Comparison of ENCODE assay signal across 8 cellular contexts in the genomic region with DNA sequence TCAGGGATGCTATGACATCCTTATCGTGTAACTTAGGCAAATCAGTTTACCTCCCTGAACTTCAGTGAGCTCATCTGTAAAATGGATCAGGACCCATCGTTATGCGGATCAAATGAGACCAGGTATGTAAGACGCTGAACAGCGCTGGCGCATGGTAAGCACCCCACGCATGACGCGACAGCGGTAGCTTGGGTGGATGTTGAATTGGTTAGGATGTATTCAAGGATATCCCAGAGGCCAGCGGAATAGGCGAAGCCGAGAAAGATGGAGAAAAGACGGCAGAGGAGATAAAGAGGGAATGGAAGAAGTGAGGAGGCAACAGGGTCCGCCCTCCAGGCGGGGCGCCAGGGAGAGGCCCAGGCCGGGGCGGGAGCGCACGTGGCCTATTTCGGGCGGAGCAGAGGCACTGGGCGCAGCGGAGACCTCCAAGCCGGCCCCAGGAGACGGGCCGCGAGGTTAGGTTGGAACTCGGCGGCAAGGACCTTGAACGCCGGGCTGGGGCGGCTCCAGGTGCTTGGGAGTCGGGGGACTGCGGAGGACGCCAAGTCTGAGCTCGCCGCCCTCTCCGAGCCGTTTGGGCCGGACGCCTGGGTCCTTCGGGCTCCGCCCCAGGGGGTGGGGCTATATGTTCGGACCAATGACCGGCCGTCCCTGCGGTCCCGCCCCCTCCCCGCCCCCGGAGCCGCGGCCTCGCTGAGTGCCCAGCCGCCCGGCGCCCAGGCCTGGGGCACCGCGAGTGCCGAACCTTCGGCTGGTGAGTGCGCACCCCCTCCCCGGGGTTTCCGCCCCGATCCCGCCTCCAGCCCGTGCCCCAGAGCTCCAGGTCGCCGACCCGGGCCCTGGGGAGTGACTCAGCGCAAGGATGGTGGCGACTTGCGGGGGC. TPM values are rescaled to one million over a fixed set of nuclear protein-coding genes. Genes with fewer than 3 reads are reported as not detected.
DNase-seq lines count a peak whose midpoint lies in the region; ATAC-seq and TF ChIP-seq lines count a peak whose summit lies in the region.

A gene (plus strand): TSS at position 696 of the 883 bp plus-strand sequence. CDS start 448 bp downstream, outside the sequence.

- no peak for TF ChIP-seq CTCF in activated CD8-positive, alpha-beta T cell treated with anti-CD3 and anti-CD28 coated beads for 36 hours (IDR thresholded peaks at IDR 0.05)

- DNase-seq in C1 segment of cervical spinal cord (lab: John Stamatoyannopoulos, UW) (peak in 13 of 14 donors; percentile 44 to 93 (median 87)), NCI-H748 treated with DMSO at 0.1 percent for 48 hours (lab: John Stamatoyannopoulos, UW) (peak; percentile 32), lung microvascular endothelial cell (ENCODE audit: low read depth in 2 of 2) (peak; percentile 82 to 90)
- DNase-seq in activated CD8-positive, alpha-beta T cell treated with anti-CD3 and anti-CD28 coated beads for 36 hours, result peak; percentile 95
- peak; percentile 78 to 96 (median 79) for DNase-seq in stimulated activated CD4-positive, alpha-beta T cell treated with anti-CD3 and anti-CD28 coated beads, TNF-alpha, amount 100 ng/mL, for 4 hours (ENCODE audit: low read depth in 3 of 3)

- H3K27ac Mint-ChIP-seq in activated CD8-positive, alpha-beta T cell treated with anti-CD3 and anti-CD28 coated beads for 36 hours, result peak within 1 kb of the TSS; percentile 98

- no peaks in the 10 kb centered on the region for H3K27me3 ChIP-seq in ectodermal cell (ENCODE audit: control insufficient read depth, insufficient read depth, low read length, poor library complexity, severe bottlenecking)

- H3K27me3 Mint-ChIP-seq in activated CD8-positive, alpha-beta T cell treated with anti-CD3 and anti-CD28 coated beads for 36 hours, result no peaks in the 10 kb centered on the region

- H3K4me1 Mint-ChIP-seq in activated CD8-positive, alpha-beta T cell treated with anti-CD3 and anti-CD28 coated beads for 36 hours (ENCODE audit: low read depth), result peaks cover 27% of the 10 kb centered on the region

- CTCF ChIA-PET in activated CD8-positive, alpha-beta T cell treated with anti-CD3 and anti-CD28 coated beads for 36 hours (lab: Charles Lee), result interaction anchor here (0.6 to 5.0 kb wide), 14 partner anchors 8 to 315 kb away, joined by 3 to 51 read pairs (median 6); a partner anchor contains a TSS

- H3K4me3 ChIP-seq in ectodermal cell (ENCODE audit: insufficient read depth, low read depth, low read length), result peak within 1 kb of the TSS; percentile 63

- intact Hi-C loops in activated CD8-positive, alpha-beta T cell treated with anti-CD3 and anti-CD28 coated beads for 36 hours (cut with micrococcal nuclease), result loop anchor here (5.0 kb wide), 1 partner anchor 35 kb away; a partner anchor contains a TSS

- no peaks in the 10 kb centered on the region for H3K9me3 ChIP-seq in ectodermal cell (ENCODE audit: control insufficient read depth, low read length)

- ATAC-seq in HG03432 (IDR thresholded peaks at IDR 0.05; ENCODE audit: unreplicated experiment), result peak; percentile 85
- ATAC-seq in activated CD8-positive, alpha-beta T cell treated with anti-CD3 and anti-CD28 coated beads for 36 hours, result peak; percentile 89

- peak within 1 kb of the TSS; percentile 93 for H3K4me3 Mint-ChIP-seq in activated CD8-positive, alpha-beta T cell treated with anti-CD3 and anti-CD28 coated beads for 36 hours

- H3K4me1 ChIP-seq in ectodermal cell (ENCODE audit: control insufficient read depth, insufficient read depth, low read length), result peaks cover 14% of the 10 kb centered on the region

- 6 to 7% methylated on average over 74 of the region's 74 CpGs for WGBS in ectodermal cell, 2 experiments

- H3K36me3 Mint-ChIP-seq in activated CD8-positive, alpha-beta T cell treated with anti-CD3 and anti-CD28 coated beads for 36 hours (ENCODE audit: low read depth), result peaks cover 13% of the 10 kb centered on the region

- H3K27ac ChIP-seq in ectodermal cell (ENCODE audit: insufficient read depth, low read depth, low read length, poor library complexity, severe bottlenecking), result peak within 1 kb of the TSS; percentile 80

- POLR2A ChIA-PET in activated CD8-positive, alpha-beta T cell treated with anti-CD3 and anti-CD28 coated beads for 36 hours (lab: Charles Lee), result interaction anchor here (0.6 to 4.2 kb wide), 15 partner anchors 9 to 314 kb away, joined by 3 to 38 read pairs (median 3); a partner anchor contains a TSS

- TF ChIP-seq POLR2A in GM19193 (IDR thresholded peaks at IDR 0.05; ENCODE audit: extremely low read depth, insufficient read depth, insufficient read length), result peak; percentile 50

- no peaks in the 10 kb centered on the region for H3K9me3 Mint-ChIP-seq in activated CD8-positive, alpha-beta T cell treated with anti-CD3 and anti-CD28 coated beads for 36 hours

- H3K36me3 ChIP-seq in ectodermal cell (ENCODE audit: control insufficient read depth, insufficient read depth, low read length), result peaks cover 2% of the 10 kb centered on the region

RNA-seq across cellular contexts. Expression of the gene that starts here (rescaled TPM):
- 1 to 10 TPM; 5.4 to 6.6 TPM for total RNA-seq in activated CD8-positive, alpha-beta T cell treated with anti-CD3 and anti-CD28 coated beads for 36 hours
- 7.4 TPM for polyA plus RNA-seq in ectodermal cell (2013, experiment 1 of 4)
- polyA plus RNA-seq in ectodermal cell (2013, experiment 2 of 4), result 6.9 TPM
- polyA plus RNA-seq in ectodermal cell (2013, experiment 3 of 4), result 11.5 TPM
- polyA plus RNA-seq in ectodermal cell (2013, experiment 4 of 4), result 10.3 TPM
- 8.3 and 10.5 TPM in 2 replicates for total RNA-seq in lung microvascular endothelial cell

Comparison
In these comparisons a context has a peak if more than half of its experiments do, and no peak if none do; other contexts are left out.
1. Peak in every context shown above with its lines: DNase-seq, ATAC-seq, H3K4me3 ChIP-seq and H3K27ac ChIP-seq.
2. DNase-seq: peak in every context shown above with its lines; median percentile 95 in activated CD8-positive, alpha-beta T cell treated with anti-CD3 and anti-CD28 coated beads for 36 hours; 87 in C1 segment of cervical spinal cord; 86 in lung microvascular endothelial cell; 79 in stimulated activated CD4-positive, alpha-beta T cell treated with anti-CD3 and anti-CD28 coated beads, TNF-alpha, amount 100 ng/mL, for 4 hours; 32 in NCI-H748 treated with DMSO at 0.1 percent for 48 hours.